ENCODE assay signal across 9 cellular contexts in the genomic region with DNA sequence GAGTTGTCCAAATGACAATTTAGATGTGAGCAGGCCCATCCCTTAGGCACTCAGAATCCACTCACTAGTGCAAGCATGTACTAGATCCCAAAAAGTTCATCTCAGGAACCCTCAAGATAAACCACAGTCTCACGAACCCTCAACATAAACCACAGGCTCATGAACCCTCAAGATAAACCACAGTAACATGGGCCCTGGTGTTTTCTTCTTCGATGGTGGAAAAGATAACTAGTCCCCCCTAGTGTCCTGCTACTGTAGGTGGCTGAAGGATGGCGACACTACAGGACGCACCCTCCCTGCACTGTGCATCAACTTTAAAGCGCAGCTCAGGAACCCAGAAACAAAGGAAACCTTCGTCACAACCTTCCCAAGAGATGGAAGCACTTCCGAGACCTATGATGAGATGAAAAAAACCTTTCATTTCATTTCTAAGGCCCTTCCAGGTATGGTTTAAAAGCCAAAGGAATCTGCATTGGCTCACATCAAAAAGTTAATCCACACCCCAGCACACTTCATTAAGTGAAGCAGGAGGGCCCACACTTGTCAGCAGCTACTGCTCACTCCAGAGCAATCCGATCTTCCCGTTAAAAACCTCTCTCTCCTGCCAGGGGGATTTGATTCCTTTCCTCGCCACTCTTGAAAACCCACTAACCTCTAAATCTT. TPM values are rescaled to one million over a fixed set of nuclear protein-coding genes. Genes with fewer than 3 reads are reported as not detected.
DNase-seq lines count a peak whose midpoint lies in the region; ATAC-seq, FAIRE-seq and TF ChIP-seq lines count a peak whose summit lies in the region.
"Had no signal": no experiment of that assay in that cellular context is flagged by ENCODE, and none has a peak within 500 bp of the region (broad histone marks: within the 10 kb centered on the region; RNA-seq: fewer than 3 reads in every experiment).

No MANE protein-coding gene starts in this region.

- peaks cover 19% of the 10 kb centered on the region for H3K4me1 Mint-ChIP-seq in astrocyte (ENCODE audit: low read depth, unreplicated experiment)
- H3K4me1 Mint-ChIP-seq in CD8-positive, alpha-beta T cell (ENCODE audit: low read depth), result peaks cover 16% of the 10 kb centered on the region

- peaks cover 7% of the 10 kb centered on the region for H3K4me1 ChIP-seq in astrocyte (ENCODE audit: insufficient read depth, low read length)
- peaks cover 12% of the 10 kb centered on the region for H3K4me1 ChIP-seq in mesendoderm (ENCODE audit: control insufficient read depth, low read depth, low read length)
- H3K4me1 ChIP-seq in PC-9 (replicated peaks; ENCODE audit: insufficient read depth), result 0 out of 2 replicates have a peak, but pooled peaks cover 5% of the 10 kb centered on the region
- peaks cover 6% of the 10 kb centered on the region for H3K4me1 ChIP-seq in CD8-positive, alpha-beta T cell (ENCODE audit: insufficient read depth, low read length)

- no peak overlapping the region for H4K5ac ChIP-seq in mesendoderm (ENCODE audit: low read length)

- peak overlapping the region; percentile 4 for H3K56ac ChIP-seq in mesendoderm (ENCODE audit: low read length)

- H3K9me2 ChIP-seq in PC-9 (ENCODE audit: insufficient read depth), result no peaks in the 10 kb centered on the region

- H3K27ac ChIP-seq in astrocyte (ENCODE audit: low read depth, low read length), result no peak overlapping the region
- H3K27ac ChIP-seq in mesendoderm (ENCODE audit: low read depth, low read length), result no peak overlapping the region
- H3K27ac ChIP-seq in PC-9, result no peak overlapping the region
- no peak overlapping the region for H3K27ac ChIP-seq in CD8-positive, alpha-beta T cell (ENCODE audit: low read depth, low read length)

- H3K4ac ChIP-seq in mesendoderm (ENCODE audit: low read depth, low read length), result no peak overlapping the region

- H3K9ac ChIP-seq in astrocyte (ENCODE audit: low read length), result no peak overlapping the region
- H3K9ac ChIP-seq in mesendoderm (ENCODE audit: low read length), result no peak overlapping the region

- no peaks in the 10 kb centered on the region for H3K9me3 Mint-ChIP-seq in astrocyte (ENCODE audit: unreplicated experiment)
- no peaks in the 10 kb centered on the region for H3K9me3 Mint-ChIP-seq in CD8-positive, alpha-beta T cell

- H3K18ac ChIP-seq in mesendoderm (ENCODE audit: low read length), result no peak overlapping the region

- H2BK120ac ChIP-seq in mesendoderm (ENCODE audit: low read depth, low read length), result no peak overlapping the region

- H3K36me3 ChIP-seq in astrocyte (ENCODE audit: insufficient read depth, low read length) (no peaks in the 10 kb centered on the region), mesendoderm (ENCODE audit: control insufficient read depth, insufficient read depth, low read length) (no peaks in the 10 kb centered on the region), PC-9 (ENCODE audit: low read depth) (no peaks in the 10 kb centered on the region)
- no peaks in the 10 kb centered on the region for H3K36me3 ChIP-seq in CD8-positive, alpha-beta T cell (ENCODE audit: insufficient read depth, low read length)

- peak; percentile 49 for FAIRE-seq in astrocyte (lab: Jason Lieb, UNC)

- POLR2A ChIA-PET in PC-9 (lab: Charles Lee; ENCODE audit: unreplicated experiment), result no interaction called here
- POLR2A ChIA-PET in CD8-positive, alpha-beta T cell (lab: Charles Lee), result no interaction called here

- H3F3A ChIP-seq in PC-9 (ENCODE audit: insufficient read depth, low read depth), result no peaks in the 10 kb centered on the region

- CTCF ChIA-PET in PC-9 (lab: Charles Lee), result interaction anchor here (0.7 kb wide), 1 partner anchor 8 kb away, joined by 7 read pairs; no protein-coding TSS in a partner anchor
- CTCF ChIA-PET in CD8-positive, alpha-beta T cell (lab: Charles Lee), result no interaction called here

- H3K79me1 ChIP-seq in mesendoderm (ENCODE audit: low read length), result peaks cover 6% of the 10 kb centered on the region

- H3K4me2 ChIP-seq in astrocyte (ENCODE audit: low read length) (peak overlapping the region; percentile 88), mesendoderm (ENCODE audit: low read length) (no peak overlapping the region), PC-9 (no peak overlapping the region)

- H3K27ac Mint-ChIP-seq in astrocyte (ENCODE audit: unreplicated experiment), result no peak overlapping the region
- no peak overlapping the region for H3K27ac Mint-ChIP-seq in CD8-positive, alpha-beta T cell

- no peak overlapping the region for H3K4me3 ChIP-seq in AG09309 (ENCODE audit: control insufficient read depth, low read depth, low read length)
- H3K4me3 ChIP-seq in astrocyte (ENCODE audit: insufficient read depth, low read depth, low read length), result no peak overlapping the region
- H3K4me3 ChIP-seq in mesendoderm (ENCODE audit: low read length), result no peak overlapping the region
- H3K4me3 ChIP-seq in PC-9, result no peak overlapping the region
- no peak overlapping the region for H3K4me3 ChIP-seq in CD8-positive, alpha-beta T cell (ENCODE audit: low read depth, low read length)

- intact Hi-C loops in PC-9 (cut with micrococcal nuclease; ENCODE audit: unreplicated experiment), result loop anchor here (5.0 kb wide), 1 partner anchor 616 kb away; no protein-coding TSS in a partner anchor
- intact Hi-C loops in CD8-positive, alpha-beta T cell (cut with DNase I, micrococcal nuclease), result no loop called here

- no peak overlapping the region for H2BK5ac ChIP-seq in mesendoderm (ENCODE audit: low read length)

- no peak for ATAC-seq in CD8-positive, alpha-beta T cell

- H4K20me1 ChIP-seq in astrocyte (ENCODE audit: insufficient read depth, low read length), result peaks cover 52% of the 10 kb centered on the region
- H4K20me1 ChIP-seq in PC-9 (ENCODE audit: insufficient read depth), result no peaks in the 10 kb centered on the region; the same call in 1 of the 2 replicates

- no peaks in the 10 kb centered on the region for H3K9me3 ChIP-seq in astrocyte (ENCODE audit: insufficient read depth, low read depth, low read length)
- no peaks in the 10 kb centered on the region for H3K9me3 ChIP-seq in PC-9 (ENCODE audit: insufficient read depth, low read depth)
- H3K9me3 ChIP-seq in CD8-positive, alpha-beta T cell (ENCODE audit: low read length), result no peaks in the 10 kb centered on the region

- H4K8ac ChIP-seq in mesendoderm (ENCODE audit: low read depth, low read length), result no peak overlapping the region

- DNase-seq in AG09309 (ENCODE audit: low read depth) (no peak), GM20000 (ENCODE audit: low spot score) (peak; percentile 40), astrocyte (ENCODE audit: low read depth) (no peak), mesendoderm (peak; percentile 72), SKM-1 treated with dmso at 0.1 percent for 144 hours (lab: John Stamatoyannopoulos, UW; ENCODE audit: unreplicated experiment) (no peak), PC-9 (no peak), NCI-H1436 (lab: John Stamatoyannopoulos, UW) (no peak)
- DNase-seq in CD8-positive, alpha-beta T cell, result no peak
- DNase-seq: SIG-M5 had no signal

- no TSS peak for BruUV-seq in PC-9 (replicated peaks; lab: Mats Ljungman, UMichigan)

- TF ChIP-seq CTCF in AG09309 (IDR thresholded peaks at IDR 0.05; ENCODE audit: control insufficient read depth, insufficient read depth, low read depth, low read length, missing control alignments) (peak; percentile 21), GM20000 (IDR thresholded peaks at IDR 0.05; ENCODE audit: extremely low read depth, missing control alignments) (no peak), astrocyte (IDR thresholded peaks at IDR 0.05; ENCODE audit: insufficient read depth, low read depth, low read length) (no peak), PC-9 (conservative IDR thresholded peaks at IDR 0.05) (no peak; the same call in 1 of the 2 replicates)
- TF ChIP-seq CTCF in CD8-positive, alpha-beta T cell (IDR thresholded peaks at IDR 0.05), result no peak

- H2AK5ac ChIP-seq in mesendoderm (ENCODE audit: low read length), result no peak overlapping the region

- peak overlapping the region; percentile 97 for H3K4me3 Mint-ChIP-seq in astrocyte (ENCODE audit: unreplicated experiment)
- no peak overlapping the region for H3K4me3 Mint-ChIP-seq in CD8-positive, alpha-beta T cell

- H3K27me3 Mint-ChIP-seq in astrocyte (ENCODE audit: low read depth, unreplicated experiment), result no peaks in the 10 kb centered on the region
- peaks cover 51% of the 10 kb centered on the region for H3K27me3 Mint-ChIP-seq in CD8-positive, alpha-beta T cell (ENCODE audit: low read depth)

- whole genome bisulfite sequencing in mesendoderm (ENCODE audit: extremely low coverage, insufficient coverage, low lambda C conversion rate), result no CpG with 5 or more reads among the region's 10 CpGs

- H3K23ac ChIP-seq in mesendoderm (ENCODE audit: low read length), result no peak overlapping the region

- H3K27me3 ChIP-seq in astrocyte (ENCODE audit: insufficient read depth, low read length), result no peaks in the 10 kb centered on the region
- H3K27me3 ChIP-seq in mesendoderm (ENCODE audit: insufficient read depth, low read length, poor library complexity), result no peaks in the 10 kb centered on the region
- peaks cover 34% of the 10 kb centered on the region for H3K27me3 ChIP-seq in PC-9 (ENCODE audit: insufficient read depth, low read depth)
- H3K27me3 ChIP-seq in CD8-positive, alpha-beta T cell (ENCODE audit: insufficient read depth, low read length), result peaks cover 3% of the 10 kb centered on the region

- peaks cover 24% of the 10 kb centered on the region for H3K79me2 ChIP-seq in astrocyte (ENCODE audit: insufficient read depth, low read length)
- H3K79me2 ChIP-seq in mesendoderm (ENCODE audit: control insufficient read depth, insufficient read depth, low read length), result peaks cover 37% of the 10 kb centered on the region
- no peaks in the 10 kb centered on the region for H3K79me2 ChIP-seq in PC-9 (ENCODE audit: low read depth)

- no peak overlapping the region for H2AFZ ChIP-seq in astrocyte (ENCODE audit: low read depth, low read length)
- no peak overlapping the region for H2AFZ ChIP-seq in PC-9

- peaks cover 6% of the 10 kb centered on the region for H3K36me3 Mint-ChIP-seq in astrocyte (ENCODE audit: low read depth, unreplicated experiment)
- H3K36me3 Mint-ChIP-seq in CD8-positive, alpha-beta T cell, result no peaks in the 10 kb centered on the region

- no peak overlapping the region for H2BK15ac ChIP-seq in mesendoderm (replicated peaks; ENCODE audit: low read depth)

RNA-seq across cellular contexts. Expression of a gene that starts 2.4 kb away (rescaled TPM):
- total RNA-seq in astrocyte (88.9 and 92.6 TPM in 2 replicates), PC-9 (2021) (12.5 and 18.3 TPM in 2 replicates)
- 15.1 TPM for polyA plus RNA-seq in mesendoderm (2013, experiment 1 of 2)
- 15.3 TPM for polyA plus RNA-seq in mesendoderm (2013, experiment 2 of 2)
- under 1 TPM; 0.78 to 0.90 TPM for total RNA-seq in CD8-positive, alpha-beta T cell

Comparison
In these comparisons a context has a peak if more than half of its experiments do, and no peak if none do; other contexts are left out.
1. DNase-seq: peak in GM20000 (single experiment) and mesendoderm (single experiment); none in AG09309 (single experiment), astrocyte (single experiment), SKM-1 treated with dmso at 0.1 percent for 144 hours (single experiment), PC-9 (0 of 2), CD8-positive, alpha-beta T cell (0 of 7) and NCI-H1436 (single experiment).